In genomic region chr3:175486255-175486654, GRCh38 we compare ENCODE assay signal across 19 cellular contexts.
DNase-seq lines count a peak whose midpoint lies in the region; ATAC-seq and TF ChIP-seq lines count a peak whose summit lies in the region.
"Had no signal": no experiment of that assay in that cellular context is flagged by ENCODE, and none has a peak within 500 bp of the region (broad histone marks: within the 10 kb centered on the region; RNA-seq: fewer than 3 reads in every experiment).

No MANE protein-coding gene starts in this region.

- H3K4me1 ChIP-seq in SJCRH30 = no peaks in the 10 kb centered on the region
- H3K4me1 ChIP-seq: heart right ventricle, testis had no signal

- H3K4me3 ChIP-seq in brain microvascular endothelial cell (ENCODE audit: low read depth, low read length) = no peak overlapping the region
- H3K4me3 ChIP-seq in SJCRH30 = no peak overlapping the region
- H3K4me3 ChIP-seq: heart right ventricle, testis had no signal

- no peaks in the 10 kb centered on the region for H3K36me3 ChIP-seq in brain microvascular endothelial cell (replicated peaks)
- H3K36me3 ChIP-seq in SJCRH30 = no peaks in the 10 kb centered on the region
- H3K36me3 ChIP-seq: heart right ventricle had no signal

- in situ Hi-C loops in brain microvascular endothelial cell (cut with HindIII; ENCODE audit: low pct_ligation_motif_present, low sequenced_read_pairs) = no loop called here

- TF ChIP-seq CTCF in C4-2B (conservative IDR thresholded peaks at IDR 0.05) (no peak), brain microvascular endothelial cell (IDR thresholded peaks at IDR 0.05; ENCODE audit: low read depth, low read length, missing control alignments) (no peak)

- no peaks in the 10 kb centered on the region for H3K27me3 ChIP-seq in brain microvascular endothelial cell (replicated peaks)
- no peaks in the 10 kb centered on the region for H3K27me3 ChIP-seq in SJCRH30
- H3K27me3 ChIP-seq: heart right ventricle, testis had no signal

- ATAC-seq in GM19023 (IDR thresholded peaks at IDR 0.05; ENCODE audit: unreplicated experiment) (peak; percentile 46), HG02678 (IDR thresholded peaks at IDR 0.05; ENCODE audit: unreplicated experiment) (peak; percentile 44), HG03442 (IDR thresholded peaks at IDR 0.05; ENCODE audit: unreplicated experiment) (peak; percentile 56)
- ATAC-seq: activated CD4-positive, alpha-beta T cell treated with anti-CD3 and anti-CD28 coated beads for 36 hours; activated naive CD8-positive, alpha-beta T cell treated with anti-CD3 and anti-CD28 coated beads, Interleukin-2, amount 50 U/mL, for 24 hours; heart right ventricle had no signal

- no peaks in the 10 kb centered on the region for H3K9me3 ChIP-seq in SJCRH30 (replicated peaks)
- H3K9me3 ChIP-seq: heart right ventricle, testis had no signal

- no peak for DNase-seq in brain microvascular endothelial cell
- no peak for DNase-seq in caudate nucleus (lab: John Stamatoyannopoulos, UW)
- no peak for DNase-seq in COLO668 (lab: John Stamatoyannopoulos, UW; ENCODE audit: unreplicated experiment)
- no peak for DNase-seq in SJCRH30
- DNase-seq: ACHN; activated CD4-positive, alpha-beta T cell treated with anti-CD3 and anti-CD28 coated beads for 36 hours; activated naive CD8-positive, alpha-beta T cell treated with anti-CD3 and anti-CD28 coated beads, Interleukin-2, amount 50 U/mL, for 24 hours; activated T-cell treated with anti-CD3 and anti-CD28 coated beads, Interleukin-2, amount 50 U/mL, for 1 hour; DMS 273 treated with DMSO at 0.1 percent for 48 hours; heart right ventricle; IMR-90; kidney glomerular epithelial cell; NCI-H1105 treated with DMSO at 0.1 percent for 48 hours; posterior cingulate gyrus; testis had no signal

- H3K27ac ChIP-seq in C4-2B (peak overlapping the region; percentile 100; the same call in 1 of the 2 replicates), brain microvascular endothelial cell (no peak overlapping the region), caudate nucleus (ENCODE audit: low read depth, low read length) (no peak overlapping the region), SJCRH30 (no peak overlapping the region)
- H3K27ac ChIP-seq: heart right ventricle, testis had no signal
